7 cellular contexts compared by ENCODE assay signal in genomic region chr2:70190086-70190412, GRCh38. TPM values are rescaled to one million over a fixed set of nuclear protein-coding genes. Genes with fewer than 3 reads are reported as not detected.
A peak's percentile ranks its signal among the peaks of the same experiment; 100 is the strongest.
DNase-seq lines count a peak whose midpoint lies in the region; ATAC-seq and TF ChIP-seq lines count a peak whose summit lies in the region.

No MANE protein-coding gene starts in this region.

- DNase-seq in GM12865 (ENCODE audit: low read depth) (peak; percentile 68), KG1 (lab: John Stamatoyannopoulos, UW) (peak; percentile 74), activated T-helper 1 cell treated with Interleukin-2 at 50 U/mL for 16 hours (ENCODE audit: low read depth) (peak; percentile 7), foreskin keratinocyte (no peak), progenitor cell of endocrine pancreas (ENCODE audit: low spot score, unreplicated experiment) (no peak), SHP77 treated with DMSO at 0.1 percent for 48 hours (lab: John Stamatoyannopoulos, UW) (no peak)

- H3K27ac Mint-ChIP-seq in progenitor cell of endocrine pancreas: peak overlapping the region; percentile 99

- peaks cover 2% of the 10 kb centered on the region for H3K4me1 Mint-ChIP-seq in progenitor cell of endocrine pancreas (ENCODE audit: low read depth)

- peak overlapping the region; percentile 77 for H3K4me3 ChIP-seq in GM12865 (ENCODE audit: low read depth, low read length)

- H3K36me3 Mint-ChIP-seq in progenitor cell of endocrine pancreas (ENCODE audit: insufficient read depth): no peaks in the 10 kb centered on the region

- TF ChIP-seq CTCF in GM12865 (IDR thresholded peaks at IDR 0.05; ENCODE audit: insufficient read depth, low read depth, low read length, missing control alignments) (no peak), foreskin keratinocyte (conservative IDR thresholded peaks at IDR 0.05) (no peak), progenitor cell of endocrine pancreas (IDR thresholded peaks at IDR 0.05; ENCODE audit: unreplicated experiment) (no peak)

- H3K27me3 ChIP-seq in foreskin keratinocyte: no peaks in the 10 kb centered on the region

- H3K4me1 ChIP-seq in foreskin keratinocyte: peaks cover 4% of the 10 kb centered on the region

- peak overlapping the region; percentile 85 for H3K4me3 Mint-ChIP-seq in progenitor cell of endocrine pancreas (ENCODE audit: low read depth)

- ATAC-seq in GM21576 (IDR thresholded peaks at IDR 0.05; ENCODE audit: unreplicated experiment) (peak; percentile 18), foreskin keratinocyte (no peak)

- H3K27ac ChIP-seq in foreskin keratinocyte: peak overlapping the region; percentile 79

- no peaks in the 10 kb centered on the region for H3K27me3 Mint-ChIP-seq in progenitor cell of endocrine pancreas

- H3K9me3 Mint-ChIP-seq in progenitor cell of endocrine pancreas (ENCODE audit: low read depth): no peaks in the 10 kb centered on the region

RNA-seq across cellular contexts. Expression of gene C2orf42, which starts 0.8 kb away (rescaled TPM):
- total RNA-seq in foreskin keratinocyte (9.3 and 10.0 TPM in 2 replicates), progenitor cell of endocrine pancreas (21.0 and 28.0 TPM in 2 replicates)
- polyA plus RNA-seq in foreskin keratinocyte: 4.6 and 4.8 TPM in 2 replicates

RNA-seq across cellular contexts. Expression of gene TIA1, which starts 58.4 kb away (rescaled TPM):
- total RNA-seq in foreskin keratinocyte (44.4 and 45.2 TPM in 2 replicates), progenitor cell of endocrine pancreas (523 and 534 TPM in 2 replicates)
- 10.7 and 12.1 TPM in 2 replicates for polyA plus RNA-seq in foreskin keratinocyte

Comparison
In these comparisons a context has a peak if more than half of its experiments do, and no peak if none do; other contexts are left out.
1. DNase-seq: peak in GM12865 (single experiment), KG1 (single experiment) and activated T-helper 1 cell treated with Interleukin-2 at 50 U/mL for 16 hours (single experiment); none in foreskin keratinocyte (0 of 2), progenitor cell of endocrine pancreas (single experiment) and SHP77 treated with DMSO at 0.1 percent for 48 hours (single experiment).
2. RNA of gene TIA1, which starts 58.4 kb away (total RNA-seq): 523 to 534 TPM in progenitor cell of endocrine pancreas; 44.4 to 45.2 TPM in foreskin keratinocyte; every median in the first group is over 10 times any median in the second.